Comparison of ENCODE assay signal across 8 cellular contexts in genomic region chr16:20799599-20799998, GRCh38. TPM values are rescaled to one million over a fixed set of nuclear protein-coding genes. Genes with fewer than 3 reads are reported as not detected.
DNase-seq lines count a peak whose midpoint lies in the region; ATAC-seq and TF ChIP-seq lines count a peak whose summit lies in the region.

No MANE protein-coding gene starts in this region.

- no peaks in the 10 kb centered on the region for H3K9me3 Mint-ChIP-seq in CD14-positive monocyte

- intact Hi-C loops in CD14-positive monocyte (cut with micrococcal nuclease), result no loop called here
- intact Hi-C loops in right lobe of liver (cut with DNase I), result no loop called here

- TF ChIP-seq CTCF in CD14-positive monocyte (IDR thresholded peaks at IDR 0.05) (peak; percentile 46), right lobe of liver (IDR thresholded peaks at IDR 0.05) (peak; percentile 46 to 65 (median 58))

- H3K27me3 ChIP-seq in right lobe of liver, result no peaks in the 10 kb centered on the region

- H3K27ac ChIP-seq in right lobe of liver, result no peak overlapping the region

- TF ChIP-seq EP300 in Ishikawa (IDR thresholded peaks at IDR 0.05; ENCODE audit: borderline replicate concordance), result no peak

- peaks cover 34 to 38% of the 10 kb centered on the region in 2 donors for H3K36me3 Mint-ChIP-seq in CD14-positive monocyte

- peaks cover 0 to 21% (median 9%) of the 10 kb centered on the region in 4 donors for H3K4me1 ChIP-seq in right lobe of liver

- WGBS in right lobe of liver (ENCODE audit: insufficient coverage, low coverage, low lambda C conversion rate, missing lambda C conversion rate), result 44% methylated on average over 2 of the region's 2 CpGs

- no peaks in the 10 kb centered on the region for H3K4me1 Mint-ChIP-seq in CD14-positive monocyte

- TF ChIP-seq POLR2A in right lobe of liver (IDR thresholded peaks at IDR 0.05), result no peak

- peaks cover 0 to 39% (median 7%) of the 10 kb centered on the region in 4 donors for H3K36me3 ChIP-seq in right lobe of liver

- peak; percentile 35 to 53 (median 42) for ATAC-seq in right lobe of liver
- ATAC-seq in stimulated activated naive CD8-positive, alpha-beta T cell treated with anti-CD3 and anti-CD28 coated beads, Interleukin-15, Interleukin-2, amounts not matched to agents 100 U/mL and 50 U/mL, for 24 hours, result no peak
- ATAC-seq in GM21786 (IDR thresholded peaks at IDR 0.05; ENCODE audit: unreplicated experiment), result no peak

- H3K9me3 ChIP-seq in right lobe of liver, result no peaks in the 10 kb centered on the region

- no peak overlapping the region for H3K4me3 Mint-ChIP-seq in CD14-positive monocyte

- H3K27ac Mint-ChIP-seq in CD14-positive monocyte, result no peak overlapping the region

- TF ChIP-seq RAD21 in Ishikawa (IDR thresholded peaks at IDR 0.05; ENCODE audit: low read depth), result peak; percentile 37

- DNase-seq in CD14-positive monocyte (ENCODE audit: low spot score) (no peak), amniotic epithelial cell (ENCODE audit: low read depth) (peak; percentile 36), right lobe of liver (no peak)
- no peak for DNase-seq in stimulated activated naive CD8-positive, alpha-beta T cell treated with anti-CD3 and anti-CD28 coated beads, Interleukin-15, Interleukin-2, amounts not matched to agents 100 U/mL and 50 U/mL, for 24 hours
- no peak for DNase-seq in activated effector memory CD4-positive, alpha-beta T cell treated with Interleukin-2 at 50 U/mL for 16 hours
- DNase-seq in stimulated activated CD4-positive, alpha-beta T cell treated with anti-CD3 and anti-CD28 coated beads, Interleukin-2, amount 100 ng/mL, for 48 hours, result no peak

- no peaks in the 10 kb centered on the region for H3K27me3 Mint-ChIP-seq in CD14-positive monocyte (ENCODE audit: low read depth in 3 of 3)

- H3K4me3 ChIP-seq in right lobe of liver, result no peak overlapping the region

TF ChIP-seq in Ishikawa, 13 proteins besides CTCF, POLR2A, EP300 and RAD21:
- TF ChIP-seq TEAD4 (IDR thresholded peaks at IDR 0.05), result no peak
- no peak for TF ChIP-seq TAF1 (IDR thresholded peaks at IDR 0.05; ENCODE audit: low read depth)
- TF ChIP-seq, protein P1, sequence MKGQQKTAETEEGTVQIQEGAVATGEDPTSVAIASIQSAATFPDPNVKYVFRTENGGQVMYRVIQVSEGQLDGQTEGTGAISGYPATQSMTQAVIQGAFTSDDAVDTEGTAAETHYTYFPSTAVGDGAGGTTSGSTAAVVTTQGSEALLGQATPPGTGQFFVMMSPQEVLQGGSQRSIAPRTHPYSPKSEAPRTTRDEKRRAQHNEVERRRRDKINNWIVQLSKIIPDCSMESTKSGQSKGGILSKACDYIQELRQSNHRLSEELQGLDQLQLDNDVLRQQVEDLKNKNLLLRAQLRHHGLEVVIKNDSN (IDR thresholded peaks at IDR 0.05), result no peak
- TF ChIP-seq NFIC (IDR thresholded peaks at IDR 0.05), result no peak
- TF ChIP-seq, protein P2, sequence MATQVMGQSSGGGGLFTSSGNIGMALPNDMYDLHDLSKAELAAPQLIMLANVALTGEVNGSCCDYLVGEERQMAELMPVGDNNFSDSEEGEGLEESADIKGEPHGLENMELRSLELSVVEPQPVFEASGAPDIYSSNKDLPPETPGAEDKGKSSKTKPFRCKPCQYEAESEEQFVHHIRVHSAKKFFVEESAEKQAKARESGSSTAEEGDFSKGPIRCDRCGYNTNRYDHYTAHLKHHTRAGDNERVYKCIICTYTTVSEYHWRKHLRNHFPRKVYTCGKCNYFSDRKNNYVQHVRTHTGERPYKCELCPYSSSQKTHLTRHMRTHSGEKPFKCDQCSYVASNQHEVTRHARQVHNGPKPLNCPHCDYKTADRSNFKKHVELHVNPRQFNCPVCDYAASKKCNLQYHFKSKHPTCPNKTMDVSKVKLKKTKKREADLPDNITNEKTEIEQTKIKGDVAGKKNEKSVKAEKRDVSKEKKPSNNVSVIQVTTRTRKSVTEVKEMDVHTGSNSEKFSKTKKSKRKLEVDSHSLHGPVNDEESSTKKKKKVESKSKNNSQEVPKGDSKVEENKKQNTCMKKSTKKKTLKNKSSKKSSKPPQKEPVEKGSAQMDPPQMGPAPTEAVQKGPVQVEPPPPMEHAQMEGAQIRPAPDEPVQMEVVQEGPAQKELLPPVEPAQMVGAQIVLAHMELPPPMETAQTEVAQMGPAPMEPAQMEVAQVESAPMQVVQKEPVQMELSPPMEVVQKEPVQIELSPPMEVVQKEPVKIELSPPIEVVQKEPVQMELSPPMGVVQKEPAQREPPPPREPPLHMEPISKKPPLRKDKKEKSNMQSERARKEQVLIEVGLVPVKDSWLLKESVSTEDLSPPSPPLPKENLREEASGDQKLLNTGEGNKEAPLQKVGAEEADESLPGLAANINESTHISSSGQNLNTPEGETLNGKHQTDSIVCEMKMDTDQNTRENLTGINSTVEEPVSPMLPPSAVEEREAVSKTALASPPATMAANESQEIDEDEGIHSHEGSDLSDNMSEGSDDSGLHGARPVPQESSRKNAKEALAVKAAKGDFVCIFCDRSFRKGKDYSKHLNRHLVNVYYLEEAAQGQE (IDR thresholded peaks at IDR 0.05; ENCODE audit: low read depth), result no peak
- no peak for TF ChIP-seq FOXM1 (IDR thresholded peaks at IDR 0.05; ENCODE audit: borderline replicate concordance, low read depth)
- no peak for TF ChIP-seq YY1 (IDR thresholded peaks at IDR 0.05; ENCODE audit: low read depth)
- TF ChIP-seq MAX (IDR thresholded peaks at IDR 0.05), result no peak
- no peak for TF ChIP-seq CREB1 (IDR thresholded peaks at IDR 0.05; ENCODE audit: low read depth)
- no peak for TF ChIP-seq ZBTB7A (IDR thresholded peaks at IDR 0.05; ENCODE audit: low read depth)
- no peak for TF ChIP-seq CEBPB (IDR thresholded peaks at IDR 0.05)
- TF ChIP-seq EGR1 (IDR thresholded peaks at IDR 0.05), result no peak
- TF ChIP-seq TCF12 (IDR thresholded peaks at IDR 0.05; ENCODE audit: low read depth), result no peak

RNA-seq across cellular contexts. Expression of gene ERI2, which starts 6.7 kb away (rescaled TPM):
- 10 to 100 TPM; 10.4 to 10.5 TPM for polyA plus RNA-seq in CD14-positive monocyte
- 10 to 100 TPM in 5 of 6 experiments, 1 to 10 TPM in 1; 9.8 to 15.9 (median 14.8) TPM for total RNA-seq in right lobe of liver

RNA-seq across cellular contexts. Expression of gene REXO5, which starts 6.7 kb away (rescaled TPM):
- 1 to 10 TPM in 1 of 2 donors, under 1 TPM in 1; 0.52 to 1.4 TPM for polyA plus RNA-seq in CD14-positive monocyte
- 1 to 10 TPM; 1.1 to 2.9 (median 2.4) TPM for total RNA-seq in right lobe of liver

RNA-seq across cellular contexts. Expression of gene ACSM3, which starts 35.8 kb away (rescaled TPM):
- polyA plus RNA-seq in CD14-positive monocyte, result 1 to 10 TPM; 1.6 to 1.9 TPM
- 100 to 1,000 TPM in 1 of 6 experiments, 10 to 100 TPM in 5; 24.5 to 109 (median 57.9) TPM for total RNA-seq in right lobe of liver

RNA-seq across cellular contexts. Expression of gene THUMPD1, which starts 58.0 kb away (rescaled TPM):
- 10 to 100 TPM; 16.1 to 23.5 TPM for polyA plus RNA-seq in CD14-positive monocyte
- total RNA-seq in right lobe of liver, result 10 to 100 TPM; 13.5 to 26.4 (median 16.5) TPM

Comparison
In these comparisons a context has a peak if more than half of its experiments do, and no peak if none do; other contexts are left out.
1. ATAC-seq: peak in right lobe of liver (4 of 4); none in stimulated activated naive CD8-positive, alpha-beta T cell treated with anti-CD3 and anti-CD28 coated beads, Interleukin-15, Interleukin-2, amounts not matched to agents 100 U/mL and 50 U/mL, for 24 hours (single experiment) and GM21786 (single experiment).